Comparison of ENCODE assay signal across 8 cellular contexts in the genomic region with DNA sequence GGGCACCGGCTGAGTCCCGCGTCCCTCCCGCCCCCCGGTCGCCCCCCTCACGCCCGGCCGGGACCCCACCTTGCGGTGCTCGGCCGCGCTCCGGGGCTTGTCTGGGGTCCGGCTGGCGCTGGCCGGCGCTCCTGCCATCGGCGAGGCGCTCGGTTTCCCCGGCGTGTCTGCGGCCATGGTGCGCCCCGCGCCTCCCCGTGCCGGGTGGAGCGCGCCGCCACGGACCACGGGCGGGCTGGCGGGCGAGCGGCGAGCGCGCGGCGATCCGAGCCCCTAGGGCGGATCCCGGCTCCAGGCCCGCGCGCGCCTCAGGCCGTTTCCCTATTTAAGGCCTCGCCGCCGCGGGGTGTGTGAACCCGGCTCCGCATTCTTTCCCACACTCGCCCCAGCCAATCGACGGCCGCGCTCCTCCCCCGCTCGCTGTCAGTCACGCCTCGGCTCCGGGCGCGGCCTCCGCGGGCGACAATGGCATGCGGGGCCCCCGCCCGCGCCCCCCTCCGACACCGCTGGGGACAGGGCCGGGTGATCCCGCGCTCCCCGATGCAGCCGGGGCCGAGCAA. TPM values are rescaled to one million over a fixed set of nuclear protein-coding genes. Genes with fewer than 3 reads are reported as not detected.
A peak's percentile ranks its signal among the peaks of the same experiment; 100 is the strongest.
DNase-seq lines count a peak whose midpoint lies in the region; ATAC-seq and TF ChIP-seq lines count a peak whose summit lies in the region.

A gene with protein sequence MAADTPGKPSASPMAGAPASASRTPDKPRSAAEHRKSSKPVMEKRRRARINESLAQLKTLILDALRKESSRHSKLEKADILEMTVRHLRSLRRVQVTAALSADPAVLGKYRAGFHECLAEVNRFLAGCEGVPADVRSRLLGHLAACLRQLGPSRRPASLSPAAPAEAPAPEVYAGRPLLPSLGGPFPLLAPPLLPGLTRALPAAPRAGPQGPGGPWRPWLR (minus strand): TSS at position 301 of the 560 bp plus-strand sequence. CDS start 124 bp downstream, at position 177.

- peak within 1 kb of the TSS; percentile 54 for H3K4me3 ChIP-seq in colonic mucosa
- H3K4me3 ChIP-seq in spleen, result peak within 1 kb of the TSS; percentile 38 to 79 (median 53)

- peak within 1 kb of the TSS; percentile 75 for H3K4me3 Mint-ChIP-seq in activated B cell treated with CpG ODN at 0.5 μM for 24 hours

- peak within 1 kb of the TSS; percentile 46 to 73 for H3K9ac ChIP-seq in colonic mucosa (ENCODE audit: low read depth in 2 of 2, low read length in 2 of 2)

- DNase-seq in NCI-H524 (lab: John Stamatoyannopoulos, UW) (peak; percentile 41 to 71), NCI-H524 treated with DMSO at 0.1 percent for 48 hours (lab: John Stamatoyannopoulos, UW) (no peak), NCI-H1105 (lab: John Stamatoyannopoulos, UW) (peak; percentile 84), activated B cell treated with CpG ODN at 0.5 μM for 24 hours (peak; percentile 60), colonic mucosa (peak; percentile 94), kidney glomerular epithelial cell (lab: John Stamatoyannopoulos, UW) (peak; percentile 65), spleen (peak; percentile 87)

- H3K4me1 Mint-ChIP-seq in activated B cell treated with CpG ODN at 0.5 μM for 24 hours, result peaks cover 19% of the 10 kb centered on the region

- intact Hi-C loops in activated B cell treated with CpG ODN at 0.5 μM for 24 hours (cut with micrococcal nuclease), result loop anchor here (2.0 kb wide), 1 partner anchor 13 kb away; the partner anchor contains the start of gene ISG15
- intact Hi-C loops in colonic mucosa (cut with DNase I), result no loop called here
- intact Hi-C loops in spleen (cut with DNase I; ENCODE audit: low total_unique reads), result no loop called here

- TF ChIP-seq CTCF in activated B cell treated with CpG ODN at 0.5 μM for 24 hours (IDR thresholded peaks at IDR 0.05) (no peak), colonic mucosa (IDR thresholded peaks at IDR 0.05) (no peak), spleen (IDR thresholded peaks at IDR 0.05 in 8 of 11, conservative IDR thresholded peaks at IDR 0.05 in 3 of 11) (peak in 1 of 11 experiments; percentile 7)

- H3K4me1 ChIP-seq in colonic mucosa (peaks cover 8% of the 10 kb centered on the region), spleen (peaks cover 5 to 80% (median 55%) of the 10 kb centered on the region in 6 donors)

- H3K27ac Mint-ChIP-seq in activated B cell treated with CpG ODN at 0.5 μM for 24 hours, result no peak within 1 kb of the TSS

- no peaks in the 10 kb centered on the region for H3K9me3 Mint-ChIP-seq in activated B cell treated with CpG ODN at 0.5 μM for 24 hours

- CTCF ChIA-PET in activated B cell treated with CpG ODN at 0.5 μM for 24 hours (lab: Charles Lee), result no interaction called here

- WGBS in spleen, 5 donors, result 0 to 1% (median 0%) methylated on average over 12 to 85 of the region's 85 CpGs

- no peak for TF ChIP-seq POLR2A in spleen (IDR thresholded peaks at IDR 0.05)

- H3K36me3 ChIP-seq in colonic mucosa, result no peaks in the 10 kb centered on the region
- peaks cover 0 to 5% (median 0%) of the 10 kb centered on the region in 6 donors for H3K36me3 ChIP-seq in spleen

- H3K27me3 ChIP-seq in colonic mucosa, result peaks cover 14% of the 10 kb centered on the region
- peaks cover 6 to 100% (median 73%) of the 10 kb centered on the region in 7 donors for H3K27me3 ChIP-seq in spleen (replicated peaks in 1 of 7)

- H3K27me3 Mint-ChIP-seq in activated B cell treated with CpG ODN at 0.5 μM for 24 hours, result peaks cover 27% of the 10 kb centered on the region

- POLR2A ChIA-PET in activated B cell treated with CpG ODN at 0.5 μM for 24 hours (lab: Charles Lee), result no interaction called here

- H3K9me3 ChIP-seq in colonic mucosa (no peaks in the 10 kb centered on the region), spleen (no peaks in the 10 kb centered on the region)

- H3K27ac ChIP-seq in colonic mucosa, result peak within 1 kb of the TSS; percentile 91
- peak within 1 kb of the TSS; percentile 74 to 93 (median 89) for H3K27ac ChIP-seq in spleen

- ATAC-seq in activated B cell treated with CpG ODN at 0.5 μM for 24 hours (ENCODE audit: low read depth) (peak; percentile 64), HG02938 (IDR thresholded peaks at IDR 0.05; ENCODE audit: unreplicated experiment) (no peak)

- no peaks in the 10 kb centered on the region for H3K36me3 Mint-ChIP-seq in activated B cell treated with CpG ODN at 0.5 μM for 24 hours (ENCODE audit: low read depth)

RNA-seq across cellular contexts. Expression of the gene that starts here (rescaled TPM):
- total RNA-seq in activated B cell treated with CpG ODN at 0.5 μM for 24 hours (0.67 and 1.2 TPM in 2 replicates), colonic mucosa (10 to 100 TPM; 30.5 to 47.3 TPM), spleen (10 to 100 TPM in 5 of 7 donors, 1 to 10 TPM in 2; 3.8 to 39.0 (median 15.4) TPM)
- 10 to 100 TPM; 20.8 to 64.3 (median 27.8) TPM for polyA plus RNA-seq in spleen
